Comparison of ENCODE assay signal across 1 cellular context in genomic region chr6:158554611-158555361, GRCh38.
TF ChIP-seq lines count a peak whose summit lies in the region.

No MANE protein-coding gene starts in this region.

TF ChIP-seq in HepG2, 621 proteins besides CTCF, POLR2A, EP300 and RAD21 (continued from another document and continues in another):
- TF ChIP-seq, protein P1, sequence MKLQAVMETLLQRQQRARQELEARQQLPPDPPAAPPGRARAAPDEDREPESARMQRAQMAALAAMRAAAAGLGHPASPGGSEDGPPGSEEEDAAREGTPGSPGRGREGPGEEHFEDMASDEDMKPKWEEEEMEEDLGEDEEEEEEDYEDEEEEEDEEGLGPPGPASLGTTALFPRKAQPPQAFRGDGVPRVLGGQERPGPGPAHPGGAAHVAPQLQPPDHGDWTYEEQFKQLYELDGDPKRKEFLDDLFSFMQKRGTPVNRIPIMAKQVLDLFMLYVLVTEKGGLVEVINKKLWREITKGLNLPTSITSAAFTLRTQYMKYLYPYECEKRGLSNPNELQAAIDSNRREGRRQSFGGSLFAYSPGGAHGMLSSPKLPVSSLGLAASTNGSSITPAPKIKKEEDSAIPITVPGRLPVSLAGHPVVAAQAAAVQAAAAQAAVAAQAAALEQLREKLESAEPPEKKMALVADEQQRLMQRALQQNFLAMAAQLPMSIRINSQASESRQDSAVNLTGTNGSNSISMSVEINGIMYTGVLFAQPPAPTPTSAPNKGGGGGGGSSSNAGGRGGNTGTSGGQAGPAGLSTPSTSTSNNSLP (IDR thresholded peaks at IDR 0.05; ENCODE audit: low read depth, low read length) = peak; percentile 87
- TF ChIP-seq YEATS4 (CRISPR knock-in tag; IDR thresholded peaks at IDR 0.05; ENCODE audit: borderline replicate concordance) (peak; percentile 49), CEBPG (CRISPR knock-in tag; IDR thresholded peaks at IDR 0.05) (peak; percentile 69), KDM3A (CRISPR knock-in tag; IDR thresholded peaks at IDR 0.05; ENCODE audit: low read depth) (peak; percentile 36; the same call in 1 of the 2 replicates), SRSF4 (IDR thresholded peaks at IDR 0.05; ENCODE audit: low read depth, low read length, poor library complexity, severe bottlenecking) (no peak), ZNF512B (CRISPR knock-in tag; IDR thresholded peaks at IDR 0.05; ENCODE audit: borderline replicate concordance) (no peak), ZNF510 (CRISPR knock-in tag; IDR thresholded peaks at IDR 0.05; ENCODE audit: low read depth) (no peak), SPEN (CRISPR knock-in tag; IDR thresholded peaks at IDR 0.05; ENCODE audit: low read depth) (no peak), ISL2 (CRISPR knock-in tag; IDR thresholded peaks at IDR 0.05) (peak; percentile 94), KAT8 (CRISPR knock-in tag; IDR thresholded peaks at IDR 0.05) (peak; percentile 85), AKNA (CRISPR knock-in tag; IDR thresholded peaks at IDR 0.05; ENCODE audit: borderline replicate concordance) (no peak), PRDM4 (CRISPR knock-in tag; IDR thresholded peaks at IDR 0.05; ENCODE audit: borderline replicate concordance) (no peak), EHMT2 (IDR thresholded peaks at IDR 0.05; ENCODE audit: borderline replicate concordance, low read depth, low read length) (peak; percentile 31; the same call in 1 of the 2 replicates), ZNF790 (CRISPR knock-in tag; IDR thresholded peaks at IDR 0.05; ENCODE audit: borderline replicate concordance) (no peak), HMGXB3 (CRISPR knock-in tag; IDR thresholded peaks at IDR 0.05; ENCODE audit: borderline replicate concordance) (peak; percentile 76; the same call in 1 of the 2 replicates), ZMAT5 (CRISPR knock-in tag; IDR thresholded peaks at IDR 0.05; ENCODE audit: borderline replicate concordance, low read depth) (no peak), MEF2D (CRISPR knock-in tag; IDR thresholded peaks at IDR 0.05) (no peak; the same call in 1 of the 2 replicates), HBP1 (CRISPR knock-in tag; IDR thresholded peaks at IDR 0.05; ENCODE audit: low read depth) (no peak), FOXJ3 (CRISPR knock-in tag; IDR thresholded peaks at IDR 0.05; ENCODE audit: borderline replicate concordance) (peak; percentile 96; the same call in 1 of the 2 replicates), ZNF337 (CRISPR knock-in tag; IDR thresholded peaks at IDR 0.05; ENCODE audit: borderline replicate concordance, low read depth) (no peak), ZBTB10 (CRISPR knock-in tag; IDR thresholded peaks at IDR 0.05; ENCODE audit: borderline replicate concordance) (no peak), ZNF205 (CRISPR knock-in tag; IDR thresholded peaks at IDR 0.05) (0 out of 2 replicates have a peak, but pooled peaks have one; percentile 10), ZFP41 (CRISPR knock-in tag; IDR thresholded peaks at IDR 0.05; ENCODE audit: borderline replicate concordance) (no peak), PRMT3 (CRISPR knock-in tag; IDR thresholded peaks at IDR 0.05; ENCODE audit: borderline replicate concordance, low read depth) (no peak), GTF3A (CRISPR knock-in tag; conservative IDR thresholded peaks at IDR 0.05) (no peak), PCBP1 (IDR thresholded peaks at IDR 0.05; ENCODE audit: borderline replicate concordance, low read depth, low read length) (no peak)
- TF ChIP-seq, protein P2, sequence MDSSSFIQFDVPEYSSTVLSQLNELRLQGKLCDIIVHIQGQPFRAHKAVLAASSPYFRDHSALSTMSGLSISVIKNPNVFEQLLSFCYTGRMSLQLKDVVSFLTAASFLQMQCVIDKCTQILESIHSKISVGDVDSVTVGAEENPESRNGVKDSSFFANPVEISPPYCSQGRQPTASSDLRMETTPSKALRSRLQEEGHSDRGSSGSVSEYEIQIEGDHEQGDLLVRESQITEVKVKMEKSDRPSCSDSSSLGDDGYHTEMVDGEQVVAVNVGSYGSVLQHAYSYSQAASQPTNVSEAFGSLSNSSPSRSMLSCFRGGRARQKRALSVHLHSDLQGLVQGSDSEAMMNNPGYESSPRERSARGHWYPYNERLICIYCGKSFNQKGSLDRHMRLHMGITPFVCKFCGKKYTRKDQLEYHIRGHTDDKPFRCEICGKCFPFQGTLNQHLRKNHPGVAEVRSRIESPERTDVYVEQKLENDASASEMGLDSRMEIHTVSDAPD (CRISPR knock-in tag; IDR thresholded peaks at IDR 0.05) = peak; percentile 97
- TF ChIP-seq, protein P3, sequence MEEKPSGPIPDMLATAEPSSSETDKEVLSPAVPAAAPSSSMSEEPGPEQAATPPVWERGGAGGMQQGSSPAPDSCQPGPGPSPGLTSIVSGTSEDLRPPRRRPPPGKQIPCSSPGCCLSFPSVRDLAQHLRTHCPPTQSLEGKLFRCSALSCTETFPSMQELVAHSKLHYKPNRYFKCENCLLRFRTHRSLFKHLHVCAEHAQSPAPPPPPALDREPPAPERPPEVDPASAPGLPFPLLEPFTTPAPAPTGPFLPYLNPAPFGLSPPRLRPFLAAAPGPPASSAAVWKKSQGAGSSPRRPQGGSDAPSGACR (CRISPR knock-in tag; IDR thresholded peaks at IDR 0.05) = 0 out of 2 replicates have a peak, but pooled peaks have one; percentile 58
